Comparison of ENCODE assay signal across 1 cellular context in the genomic region with DNA sequence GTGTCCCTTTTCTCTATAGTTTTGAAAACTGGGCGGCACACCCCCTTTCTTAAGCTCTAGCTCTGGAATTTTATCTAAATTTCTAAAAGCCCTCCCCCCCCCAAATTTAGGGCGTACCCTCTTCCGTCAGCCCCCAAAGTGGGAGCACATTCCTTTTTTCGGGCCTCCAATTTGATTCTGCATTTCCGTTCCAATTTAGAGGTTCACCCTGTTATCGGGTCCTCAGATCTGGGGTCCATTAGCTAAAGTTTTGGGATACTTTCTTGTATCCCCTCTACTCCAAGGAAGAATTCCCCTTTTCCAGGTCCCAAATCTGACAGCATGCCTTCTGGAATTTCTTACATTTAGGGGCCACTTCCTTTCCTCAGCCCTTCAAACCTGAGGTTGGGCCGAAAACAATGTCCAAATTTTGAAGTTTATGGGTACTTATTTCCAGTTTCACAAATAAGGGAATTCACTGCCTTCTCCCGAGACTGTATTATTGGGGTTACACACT.
A peak's percentile ranks its signal among the peaks of the same experiment; 100 is the strongest.
TF ChIP-seq lines count a peak whose summit lies in the region.

No MANE protein-coding gene starts in this region.

TF ChIP-seq in HepG2, 621 proteins besides CTCF, POLR2A, EP300 and RAD21 (continues in another document):
- TF ChIP-seq, protein P1, sequence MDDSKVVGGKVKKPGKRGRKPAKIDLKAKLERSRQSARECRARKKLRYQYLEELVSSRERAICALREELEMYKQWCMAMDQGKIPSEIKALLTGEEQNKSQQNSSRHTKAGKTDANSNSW (CRISPR knock-in tag; IDR thresholded peaks at IDR 0.05; ENCODE audit: borderline replicate concordance) = 0 out of 2 replicates have a peak, but pooled peaks have one; percentile 5
- TF ChIP-seq PCBP1 (IDR thresholded peaks at IDR 0.05; ENCODE audit: borderline replicate concordance, low read depth, low read length) (0 out of 2 replicates have a peak, but pooled peaks have one; percentile 13), PAX8 (CRISPR knock-in tag; IDR thresholded peaks at IDR 0.05; ENCODE audit: borderline replicate concordance) (no peak), SP4 (CRISPR knock-in tag; IDR thresholded peaks at IDR 0.05) (no peak; the same call in 1 of the 2 replicates), GPN1 (CRISPR knock-in tag; IDR thresholded peaks at IDR 0.05; ENCODE audit: borderline replicate concordance) (0 out of 2 replicates have a peak, but pooled peaks have one; percentile 2), DNMT1 (CRISPR knock-in tag; IDR thresholded peaks at IDR 0.05) (0 out of 2 replicates have a peak, but pooled peaks have one; percentile 6), ZNF747 (CRISPR knock-in tag; IDR thresholded peaks at IDR 0.05; ENCODE audit: borderline replicate concordance) (0 out of 2 replicates have a peak, but pooled peaks have one; percentile 61), ZNF33A (CRISPR knock-in tag; IDR thresholded peaks at IDR 0.05; ENCODE audit: borderline replicate concordance) (peak; percentile 86; the same call in 1 of the 2 replicates), YEATS2 (CRISPR knock-in tag; IDR thresholded peaks at IDR 0.05; ENCODE audit: borderline replicate concordance) (peak; percentile 9; the same call in 1 of the 2 replicates), TAF1 (CRISPR knock-in tag; IDR thresholded peaks at IDR 0.05) (0 out of 2 replicates have a peak, but pooled peaks have one; percentile 1), HOXD1 (CRISPR knock-in tag; IDR thresholded peaks at IDR 0.05) (no peak), GATAD2A (CRISPR knock-in tag; IDR thresholded peaks at IDR 0.05) (peak; percentile 10; the same call in 1 of the 2 replicates), KMT2B (CRISPR knock-in tag; IDR thresholded peaks at IDR 0.05) (0 out of 2 replicates have a peak, but pooled peaks have one; percentile 7), ZNF816 (CRISPR knock-in tag; IDR thresholded peaks at IDR 0.05; ENCODE audit: borderline replicate concordance) (0 out of 2 replicates have a peak, but pooled peaks have one; percentile 30), SSRP1 (CRISPR knock-in tag; IDR thresholded peaks at IDR 0.05) (0 out of 2 replicates have a peak, but pooled peaks have one; percentile 17), CCAR2 (optimal IDR thresholded peaks at IDR 0.05; ENCODE audit: low read depth, low read length) (peak; percentile 38), NCOA1 (CRISPR knock-in tag; IDR thresholded peaks at IDR 0.05) (0 out of 2 replicates have a peak, but pooled peaks have one; percentile 58), CREM (IDR thresholded peaks at IDR 0.05) (no peak), CREM (CRISPR knock-in tag; IDR thresholded peaks at IDR 0.05) (no peak), ZNF670 (CRISPR knock-in tag; IDR thresholded peaks at IDR 0.05; ENCODE audit: borderline replicate concordance) (peak; percentile 55; the same call in 1 of the 2 replicates), DPF2 (CRISPR knock-in tag; IDR thresholded peaks at IDR 0.05; ENCODE audit: borderline replicate concordance, low read depth) (no peak), SRF (IDR thresholded peaks at IDR 0.05; ENCODE audit: low read depth, low read length) (0 out of 2 replicates have a peak, but pooled peaks have one; percentile 46), XBP1 (CRISPR knock-in tag; IDR thresholded peaks at IDR 0.05) (0 out of 2 replicates have a peak, but pooled peaks have one; percentile 40), THYN1 (CRISPR knock-in tag; IDR thresholded peaks at IDR 0.05; ENCODE audit: borderline replicate concordance, low read depth) (0 out of 2 replicates have a peak, but pooled peaks have one; percentile 84), HNRNPK (IDR thresholded peaks at IDR 0.05; ENCODE audit: low read depth, low read length, poor library complexity, severe bottlenecking) (no peak), SAFB2 (CRISPR knock-in tag; IDR thresholded peaks at IDR 0.05; ENCODE audit: borderline replicate concordance, low read depth) (0 out of 2 replicates have a peak, but pooled peaks have one; percentile 2), MIXL1 (CRISPR knock-in tag; IDR thresholded peaks at IDR 0.05) (no peak), KLF16 (CRISPR knock-in tag; IDR thresholded peaks at IDR 0.05) (peak in 1 of 2 experiments; percentile 10; a peak in 1 of 4 replicates), NFATC3 (CRISPR knock-in tag; IDR thresholded peaks at IDR 0.05) (0 out of 2 replicates have a peak, but pooled peaks have one; percentile 25), ZNF850 (CRISPR knock-in tag; conservative IDR thresholded peaks at IDR 0.05) (0 out of 2 replicates have a peak, but pooled peaks have one; percentile 81), LCORL (IDR thresholded peaks at IDR 0.05) (no peak), LCORL (CRISPR knock-in tag; IDR thresholded peaks at IDR 0.05) (peak; percentile 54; the same call in 1 of the 2 replicates), ZFP62 (CRISPR knock-in tag; IDR thresholded peaks at IDR 0.05) (no peak)
- TF ChIP-seq, protein P2, sequence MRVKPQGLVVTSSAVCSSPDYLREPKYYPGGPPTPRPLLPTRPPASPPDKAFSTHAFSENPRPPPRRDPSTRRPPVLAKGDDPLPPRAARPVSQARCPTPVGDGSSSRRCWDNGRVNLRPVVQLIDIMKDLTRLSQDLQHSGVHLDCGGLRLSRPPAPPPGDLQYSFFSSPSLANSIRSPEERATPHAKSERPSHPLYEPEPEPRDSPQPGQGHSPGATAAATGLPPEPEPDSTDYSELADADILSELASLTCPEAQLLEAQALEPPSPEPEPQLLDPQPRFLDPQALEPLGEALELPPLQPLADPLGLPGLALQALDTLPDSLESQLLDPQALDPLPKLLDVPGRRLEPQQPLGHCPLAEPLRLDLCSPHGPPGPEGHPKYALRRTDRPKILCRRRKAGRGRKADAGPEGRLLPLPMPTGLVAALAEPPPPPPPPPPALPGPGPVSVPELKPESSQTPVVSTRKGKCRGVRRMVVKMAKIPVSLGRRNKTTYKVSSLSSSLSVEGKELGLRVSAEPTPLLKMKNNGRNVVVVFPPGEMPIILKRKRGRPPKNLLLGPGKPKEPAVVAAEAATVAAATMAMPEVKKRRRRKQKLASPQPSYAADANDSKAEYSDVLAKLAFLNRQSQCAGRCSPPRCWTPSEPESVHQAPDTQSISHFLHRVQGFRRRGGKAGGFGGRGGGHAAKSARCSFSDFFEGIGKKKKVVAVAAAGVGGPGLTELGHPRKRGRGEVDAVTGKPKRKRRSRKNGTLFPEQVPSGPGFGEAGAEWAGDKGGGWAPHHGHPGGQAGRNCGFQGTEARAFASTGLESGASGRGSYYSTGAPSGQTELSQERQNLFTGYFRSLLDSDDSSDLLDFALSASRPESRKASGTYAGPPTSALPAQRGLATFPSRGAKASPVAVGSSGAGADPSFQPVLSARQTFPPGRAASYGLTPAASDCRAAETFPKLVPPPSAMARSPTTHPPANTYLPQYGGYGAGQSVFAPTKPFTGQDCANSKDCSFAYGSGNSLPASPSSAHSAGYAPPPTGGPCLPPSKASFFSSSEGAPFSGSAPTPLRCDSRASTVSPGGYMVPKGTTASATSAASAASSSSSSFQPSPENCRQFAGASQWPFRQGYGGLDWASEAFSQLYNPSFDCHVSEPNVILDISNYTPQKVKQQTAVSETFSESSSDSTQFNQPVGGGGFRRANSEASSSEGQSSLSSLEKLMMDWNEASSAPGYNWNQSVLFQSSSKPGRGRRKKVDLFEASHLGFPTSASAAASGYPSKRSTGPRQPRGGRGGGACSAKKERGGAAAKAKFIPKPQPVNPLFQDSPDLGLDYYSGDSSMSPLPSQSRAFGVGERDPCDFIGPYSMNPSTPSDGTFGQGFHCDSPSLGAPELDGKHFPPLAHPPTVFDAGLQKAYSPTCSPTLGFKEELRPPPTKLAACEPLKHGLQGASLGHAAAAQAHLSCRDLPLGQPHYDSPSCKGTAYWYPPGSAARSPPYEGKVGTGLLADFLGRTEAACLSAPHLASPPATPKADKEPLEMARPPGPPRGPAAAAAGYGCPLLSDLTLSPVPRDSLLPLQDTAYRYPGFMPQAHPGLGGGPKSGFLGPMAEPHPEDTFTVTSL (CRISPR knock-in tag; IDR thresholded peaks at IDR 0.05; ENCODE audit: borderline replicate concordance) = 0 out of 2 replicates have a peak, but pooled peaks have one; percentile 15
- TF ChIP-seq, protein P3, sequence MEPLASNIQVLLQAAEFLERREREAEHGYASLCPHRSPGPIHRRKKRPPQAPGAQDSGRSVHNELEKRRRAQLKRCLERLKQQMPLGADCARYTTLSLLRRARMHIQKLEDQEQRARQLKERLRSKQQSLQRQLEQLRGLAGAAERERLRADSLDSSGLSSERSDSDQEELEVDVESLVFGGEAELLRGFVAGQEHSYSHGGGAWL (CRISPR knock-in tag; IDR thresholded peaks at IDR 0.05) = no peak
- TF ChIP-seq, protein P4, sequence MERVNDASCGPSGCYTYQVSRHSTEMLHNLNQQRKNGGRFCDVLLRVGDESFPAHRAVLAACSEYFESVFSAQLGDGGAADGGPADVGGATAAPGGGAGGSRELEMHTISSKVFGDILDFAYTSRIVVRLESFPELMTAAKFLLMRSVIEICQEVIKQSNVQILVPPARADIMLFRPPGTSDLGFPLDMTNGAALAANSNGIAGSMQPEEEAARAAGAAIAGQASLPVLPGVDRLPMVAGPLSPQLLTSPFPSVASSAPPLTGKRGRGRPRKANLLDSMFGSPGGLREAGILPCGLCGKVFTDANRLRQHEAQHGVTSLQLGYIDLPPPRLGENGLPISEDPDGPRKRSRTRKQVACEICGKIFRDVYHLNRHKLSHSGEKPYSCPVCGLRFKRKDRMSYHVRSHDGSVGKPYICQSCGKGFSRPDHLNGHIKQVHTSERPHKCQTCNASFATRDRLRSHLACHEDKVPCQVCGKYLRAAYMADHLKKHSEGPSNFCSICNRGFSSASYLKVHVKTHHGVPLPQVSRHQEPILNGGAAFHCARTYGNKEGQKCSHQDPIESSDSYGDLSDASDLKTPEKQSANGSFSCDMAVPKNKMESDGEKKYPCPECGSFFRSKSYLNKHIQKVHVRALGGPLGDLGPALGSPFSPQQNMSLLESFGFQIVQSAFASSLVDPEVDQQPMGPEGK (CRISPR knock-in tag; IDR thresholded peaks at IDR 0.05) = 0 out of 2 replicates have a peak, but pooled peaks have one; percentile 1
- TF ChIP-seq, protein P5, sequence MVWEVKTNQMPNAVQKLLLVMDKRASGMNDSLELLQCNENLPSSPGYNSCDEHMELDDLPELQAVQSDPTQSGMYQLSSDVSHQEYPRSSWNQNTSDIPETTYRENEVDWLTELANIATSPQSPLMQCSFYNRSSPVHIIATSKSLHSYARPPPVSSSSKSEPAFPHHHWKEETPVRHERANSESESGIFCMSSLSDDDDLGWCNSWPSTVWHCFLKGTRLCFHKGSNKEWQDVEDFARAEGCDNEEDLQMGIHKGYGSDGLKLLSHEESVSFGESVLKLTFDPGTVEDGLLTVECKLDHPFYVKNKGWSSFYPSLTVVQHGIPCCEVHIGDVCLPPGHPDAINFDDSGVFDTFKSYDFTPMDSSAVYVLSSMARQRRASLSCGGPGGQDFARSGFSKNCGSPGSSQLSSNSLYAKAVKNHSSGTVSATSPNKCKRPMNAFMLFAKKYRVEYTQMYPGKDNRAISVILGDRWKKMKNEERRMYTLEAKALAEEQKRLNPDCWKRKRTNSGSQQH (CRISPR knock-in tag; IDR thresholded peaks at IDR 0.05; ENCODE audit: low read depth) = 0 out of 2 replicates have a peak, but pooled peaks have one; percentile 44
- TF ChIP-seq, protein P6, sequence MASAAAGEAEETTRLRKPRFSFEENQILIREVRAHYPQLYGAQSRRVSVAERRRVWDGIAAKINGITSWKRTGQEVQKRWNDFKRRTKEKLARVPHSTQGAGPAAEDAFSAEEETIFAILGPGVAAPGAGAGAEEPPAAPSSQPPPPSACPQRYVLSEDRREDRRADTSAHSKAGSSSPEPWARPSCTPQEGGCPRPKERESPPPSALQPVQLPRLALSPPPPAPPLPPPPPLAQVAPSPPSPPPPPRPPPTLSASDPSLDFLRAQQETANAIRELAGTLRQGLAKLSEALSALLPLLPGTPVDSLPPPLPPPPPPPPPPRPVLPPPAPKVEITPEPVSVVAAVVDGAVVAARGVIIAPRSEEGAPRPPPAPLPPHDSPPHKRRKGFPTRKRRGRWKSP (CRISPR knock-in tag; IDR thresholded peaks at IDR 0.05) = 0 out of 2 replicates have a peak, but pooled peaks have one; percentile 16
- TF ChIP-seq, protein P7, sequence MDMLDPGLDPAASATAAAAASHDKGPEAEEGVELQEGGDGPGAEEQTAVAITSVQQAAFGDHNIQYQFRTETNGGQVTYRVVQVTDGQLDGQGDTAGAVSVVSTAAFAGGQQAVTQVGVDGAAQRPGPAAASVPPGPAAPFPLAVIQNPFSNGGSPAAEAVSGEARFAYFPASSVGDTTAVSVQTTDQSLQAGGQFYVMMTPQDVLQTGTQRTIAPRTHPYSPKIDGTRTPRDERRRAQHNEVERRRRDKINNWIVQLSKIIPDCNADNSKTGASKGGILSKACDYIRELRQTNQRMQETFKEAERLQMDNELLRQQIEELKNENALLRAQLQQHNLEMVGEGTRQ (IDR thresholded peaks at IDR 0.05; ENCODE audit: low read depth, low read length) = no peak
- TF ChIP-seq, protein P7 (CRISPR knock-in tag; IDR thresholded peaks at IDR 0.05; ENCODE audit: borderline replicate concordance) = peak; percentile 44
- TF ChIP-seq, protein P8, sequence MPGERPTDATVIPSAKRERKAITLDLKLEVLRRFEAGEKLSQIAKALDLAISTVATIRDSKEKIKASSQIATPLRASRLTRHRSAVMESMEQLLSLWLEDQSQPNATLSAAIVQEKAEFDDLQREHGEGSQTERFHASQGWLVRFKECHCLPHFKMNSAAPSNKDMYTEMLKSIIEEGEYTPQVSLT (CRISPR knock-in tag; IDR thresholded peaks at IDR 0.05; ENCODE audit: borderline replicate concordance, low read depth) = 0 out of 2 replicates have a peak, but pooled peaks have one; percentile 46
- TF ChIP-seq, protein P9, sequence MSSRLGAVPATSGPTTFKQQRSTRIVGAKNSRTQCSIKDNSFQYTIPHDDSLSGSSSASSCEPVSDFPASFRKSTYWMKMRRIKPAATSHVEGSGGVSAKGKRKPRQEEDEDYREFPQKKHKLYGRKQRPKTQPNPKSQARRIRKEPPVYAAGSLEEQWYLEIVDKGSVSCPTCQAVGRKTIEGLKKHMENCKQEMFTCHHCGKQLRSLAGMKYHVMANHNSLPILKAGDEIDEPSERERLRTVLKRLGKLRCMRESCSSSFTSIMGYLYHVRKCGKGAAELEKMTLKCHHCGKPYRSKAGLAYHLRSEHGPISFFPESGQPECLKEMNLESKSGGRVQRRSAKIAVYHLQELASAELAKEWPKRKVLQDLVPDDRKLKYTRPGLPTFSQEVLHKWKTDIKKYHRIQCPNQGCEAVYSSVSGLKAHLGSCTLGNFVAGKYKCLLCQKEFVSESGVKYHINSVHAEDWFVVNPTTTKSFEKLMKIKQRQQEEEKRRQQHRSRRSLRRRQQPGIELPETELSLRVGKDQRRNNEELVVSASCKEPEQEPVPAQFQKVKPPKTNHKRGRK (CRISPR knock-in tag; IDR thresholded peaks at IDR 0.05) = 0 out of 2 replicates have a peak, but pooled peaks have one; percentile 9
